ENCODE assay signal across 8 cellular contexts in genomic region chr7:2037301-2037804, GRCh38.
DNase-seq lines count a peak whose midpoint lies in the region; ATAC-seq and TF ChIP-seq lines count a peak whose summit lies in the region.

No MANE protein-coding gene starts in this region.

- H3K9me2 ChIP-seq in OCI-LY1 (ENCODE audit: low read depth, low read length), result no peaks in the 10 kb centered on the region

- peak overlapping the region; percentile 61 for H3K4me3 Mint-ChIP-seq in dendritic cell treated with granulocyte-macrophage colony-stimulating factor and Interleukin-4, amounts not matched to agents 40 ng/mL and 50 ng/mL, for 4 days
- H3K4me3 Mint-ChIP-seq in natural killer cell treated with Interleukin-12 subunit alpha and Interleukin-12 subunit beta and Interleukin-15 and Interleukin-18, amount 100 ng/mL, for 72 hours, result peak overlapping the region; percentile 83

- DNase-seq in AG10803 (ENCODE audit: low read depth) (peak; percentile 15), NCI-H774 (lab: John Stamatoyannopoulos, UW) (no peak), superior temporal gyrus (ENCODE audit: extremely low spot score) (no peak), COLO668 (lab: John Stamatoyannopoulos, UW; ENCODE audit: unreplicated experiment) (no peak)
- peak; percentile 23 for DNase-seq in natural killer cell treated with Interleukin-12 subunit alpha and Interleukin-12 subunit beta and Interleukin-15 and Interleukin-18, amount 100 ng/mL, for 72 hours (ENCODE audit: low spot score)

- no peaks in the 10 kb centered on the region for H3K27me3 Mint-ChIP-seq in dendritic cell treated with granulocyte-macrophage colony-stimulating factor and Interleukin-4, amounts not matched to agents 40 ng/mL and 50 ng/mL, for 4 days
- H3K27me3 Mint-ChIP-seq in natural killer cell treated with Interleukin-12 subunit alpha and Interleukin-12 subunit beta and Interleukin-15 and Interleukin-18, amount 100 ng/mL, for 72 hours, result peaks cover 30 to 51% of the 10 kb centered on the region in 2 donors

- no peaks in the 10 kb centered on the region for H3K27me3 ChIP-seq in OCI-LY1 (ENCODE audit: insufficient read depth, low read length)

- no peaks in the 10 kb centered on the region for H3K9me3 ChIP-seq in OCI-LY1 (ENCODE audit: low read length)

- peaks cover 4% of the 10 kb centered on the region; the same call in 1 of the 2 replicates for H3K79me2 ChIP-seq in OCI-LY1 (ENCODE audit: insufficient read depth, low read length)

- H3K27ac ChIP-seq in OCI-LY1 (ENCODE audit: low read depth, low read length, poor library complexity, severe bottlenecking), result peak overlapping the region; percentile 97

- peak overlapping the region; percentile 77 for H3K4me2 ChIP-seq in OCI-LY1 (ENCODE audit: low read length)

- peak in 1 of 2 donors; percentile 79 for ATAC-seq in natural killer cell treated with Interleukin-12 subunit alpha and Interleukin-12 subunit beta and Interleukin-15 and Interleukin-18, amount 100 ng/mL, for 72 hours
- ATAC-seq in GM21390 (IDR thresholded peaks at IDR 0.05; ENCODE audit: unreplicated experiment), result no peak

- peak overlapping the region; percentile 44 for H3K4me3 ChIP-seq in AG10803 (ENCODE audit: low read length)
- H3K4me3 ChIP-seq in OCI-LY1 (ENCODE audit: low read depth, low read length, poor library complexity, severe bottlenecking), result peak overlapping the region; percentile 61

- peak overlapping the region; percentile 75 for H3K27ac Mint-ChIP-seq in dendritic cell treated with granulocyte-macrophage colony-stimulating factor and Interleukin-4, amounts not matched to agents 40 ng/mL and 50 ng/mL, for 4 days
- H3K27ac Mint-ChIP-seq in natural killer cell treated with Interleukin-12 subunit alpha and Interleukin-12 subunit beta and Interleukin-15 and Interleukin-18, amount 100 ng/mL, for 72 hours, result peak overlapping the region in 1 of 2 donors; percentile 34

- H3K36me3 ChIP-seq in OCI-LY1 (ENCODE audit: insufficient read depth, low read length), result peaks cover 9% of the 10 kb centered on the region

- H3K9ac ChIP-seq in OCI-LY1 (ENCODE audit: low read length), result peak overlapping the region; percentile 83

- peaks cover 72% of the 10 kb centered on the region for H3K4me1 ChIP-seq in OCI-LY1 (ENCODE audit: insufficient read depth, low read length, severe bottlenecking)

- H2AFZ ChIP-seq in OCI-LY1 (ENCODE audit: low read length), result no peak overlapping the region

- peaks cover 8% of the 10 kb centered on the region for H3F3A ChIP-seq in OCI-LY1 (ENCODE audit: insufficient read depth, low read length)

- intact Hi-C loops in dendritic cell treated with granulocyte-macrophage colony-stimulating factor and Interleukin-4, amounts not matched to agents 40 ng/mL and 50 ng/mL, for 4 days (cut with micrococcal nuclease), result no loop called here

- no peaks in the 10 kb centered on the region for H4K20me1 ChIP-seq in OCI-LY1 (ENCODE audit: insufficient read depth, low read length)

- TF ChIP-seq CTCF in AG10803 (conservative IDR thresholded peaks at IDR 0.05; ENCODE audit: low read length), result no peak
- no peak for TF ChIP-seq CTCF in OCI-LY1 (IDR thresholded peaks at IDR 0.05; ENCODE audit: low read length)

- H3K9me3 Mint-ChIP-seq in dendritic cell treated with granulocyte-macrophage colony-stimulating factor and Interleukin-4, amounts not matched to agents 40 ng/mL and 50 ng/mL, for 4 days, result no peaks in the 10 kb centered on the region
- H3K9me3 Mint-ChIP-seq in natural killer cell treated with Interleukin-12 subunit alpha and Interleukin-12 subunit beta and Interleukin-15 and Interleukin-18, amount 100 ng/mL, for 72 hours, result no peaks in the 10 kb centered on the region

- H3K36me3 Mint-ChIP-seq in dendritic cell treated with granulocyte-macrophage colony-stimulating factor and Interleukin-4, amounts not matched to agents 40 ng/mL and 50 ng/mL, for 4 days (ENCODE audit: low read depth), result peaks cover 29% of the 10 kb centered on the region
- no peaks in the 10 kb centered on the region for H3K36me3 Mint-ChIP-seq in natural killer cell treated with Interleukin-12 subunit alpha and Interleukin-12 subunit beta and Interleukin-15 and Interleukin-18, amount 100 ng/mL, for 72 hours

- H3K4me1 Mint-ChIP-seq in dendritic cell treated with granulocyte-macrophage colony-stimulating factor and Interleukin-4, amounts not matched to agents 40 ng/mL and 50 ng/mL, for 4 days (ENCODE audit: low read depth), result peaks cover 42% of the 10 kb centered on the region
- peaks cover 43 to 52% of the 10 kb centered on the region in 2 donors for H3K4me1 Mint-ChIP-seq in natural killer cell treated with Interleukin-12 subunit alpha and Interleukin-12 subunit beta and Interleukin-15 and Interleukin-18, amount 100 ng/mL, for 72 hours (ENCODE audit: low read depth in 2 of 2)

Comparison
In these comparisons a context has a peak if more than half of its experiments do, and no peak if none do; other contexts are left out.
1. DNase-seq: peak in AG10803 (single experiment) and natural killer cell treated with Interleukin-12 subunit alpha and Interleukin-12 subunit beta and Interleukin-15 and Interleukin-18, amount 100 ng/mL, for 72 hours (single experiment); none in NCI-H774 (single experiment), superior temporal gyrus (single experiment) and COLO668 (single experiment).